16 cellular contexts compared by ENCODE assay signal in the genomic region with DNA sequence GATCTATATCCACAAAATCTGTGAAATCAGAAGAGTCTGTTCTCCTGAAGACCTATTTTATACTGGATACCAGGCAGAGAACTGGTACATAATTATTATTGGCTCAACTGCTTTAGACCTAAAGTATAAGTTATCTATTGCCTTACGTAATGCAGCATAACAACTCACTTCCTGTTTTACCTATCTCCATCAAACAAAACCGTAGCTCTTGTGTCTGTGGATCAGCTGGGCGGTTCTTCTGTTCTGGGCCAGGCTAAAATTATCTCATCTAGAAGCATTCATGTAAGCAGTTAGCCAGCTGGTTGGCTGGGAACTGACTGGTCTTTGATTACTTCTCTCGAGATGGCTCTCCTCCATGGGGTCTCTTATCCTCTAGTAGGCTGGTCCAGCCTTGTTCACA.
"Had no signal": no experiment of that assay in that cellular context is flagged by ENCODE, and none has a peak within 500 bp of the region (broad histone marks: within the 10 kb centered on the region; RNA-seq: fewer than 3 reads in every experiment).

No MANE protein-coding gene starts in this region.

- H3K4me1 ChIP-seq: left lung had no signal

- H3K36me3 ChIP-seq: left lung had no signal

- H3K27me3 ChIP-seq: left lung had no signal

- ATAC-seq: activated naive CD8-positive, alpha-beta T cell treated with anti-CD3 and anti-CD28 coated beads, Interleukin-2, amount 50 U/mL, for 24 hours; left lung; natural killer cell had no signal

- H3K4me3 ChIP-seq: left lung had no signal

- H3K9me3 ChIP-seq: left lung had no signal

- DNase-seq: activated CD4-positive, alpha-beta T cell treated with anti-CD3 and anti-CD28 coated beads, Interleukin-2, amount 10 ng/mL, durations not matched to agents 7 days and 5 days; activated naive CD4-positive, alpha-beta T cell treated with Interleukin-2 at 50 U/mL for 16 hours; activated naive CD8-positive, alpha-beta T cell treated with anti-CD3 and anti-CD28 coated beads, Interleukin-2, amount 50 U/mL, for 24 hours; aorta; effector CD8-positive, alpha-beta T cell; foreskin fibroblast; glutamatergic neuron; hypothalamus; kidney; left lung; natural killer cell; stimulated activated CD4-positive, alpha-beta T cell treated with anti-CD3 and anti-CD28 coated beads, Interleukin-4, amount 100 ng/mL, for 24 hours; stimulated activated CD8-positive, alpha-beta memory T cell treated with anti-CD3 and anti-CD28 coated beads, Interleukin-4, amount 100 ng/mL, for 48 hours; stimulated activated naive CD4-positive, alpha-beta T cell treated with Interleukin-2 at 50 U/mL for 16 hours; substantia nigra; trophoblast cell had no signal

- H3K27ac ChIP-seq: left lung had no signal
